In the genomic region with DNA sequence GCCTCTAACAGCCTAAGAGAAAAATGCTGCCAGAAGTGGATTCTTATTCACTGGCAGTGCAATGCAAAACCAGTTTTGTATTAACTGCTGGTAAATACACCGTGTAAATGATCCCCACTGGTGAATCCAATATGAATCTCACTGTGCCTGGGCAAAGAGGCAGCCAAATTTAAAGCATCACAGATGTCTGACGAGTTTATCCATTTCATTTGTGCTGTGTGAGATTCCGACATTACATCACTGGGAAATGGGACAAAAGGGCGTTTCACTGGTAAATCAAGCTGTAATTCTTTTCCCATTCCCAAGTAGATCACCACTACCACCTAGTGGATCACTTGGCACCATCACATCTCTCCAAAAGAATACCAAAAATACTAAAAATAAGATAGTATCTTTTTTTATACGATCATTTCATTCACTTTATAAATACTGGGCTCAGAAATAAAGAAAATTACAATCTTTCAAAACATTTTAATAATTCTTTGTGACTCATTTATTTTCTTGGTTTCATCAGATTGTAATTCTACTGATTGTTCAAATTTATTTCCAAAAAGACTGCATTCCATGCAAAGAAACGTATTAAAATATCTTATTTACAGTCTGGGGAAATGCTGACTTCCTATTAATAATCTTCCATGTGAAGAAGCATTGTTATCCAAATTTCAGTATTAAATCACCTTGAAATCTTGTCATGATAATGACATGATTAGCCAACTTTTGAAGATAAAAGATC, we compare ENCODE assay signal across 8 cellular contexts.
DNase-seq lines count a peak whose midpoint lies in the region; ATAC-seq, FAIRE-seq and TF ChIP-seq lines count a peak whose summit lies in the region.

No MANE protein-coding gene starts in this region.

- H3K4me3 ChIP-seq in H1 (ENCODE audit: extremely low read depth in 1 of 4, insufficient read depth in 2 of 4, low read depth in 3 of 4, low read length in 4 of 4) (no peak overlapping the region), neural progenitor cell (no peak overlapping the region), spleen (no peak overlapping the region)

- H3K4me3 Mint-ChIP-seq in neural progenitor cell, result no peak overlapping the region

- H3K9me3 Mint-ChIP-seq in neural progenitor cell, result no peaks in the 10 kb centered on the region

- H4K91ac ChIP-seq in H1 (replicated peaks; ENCODE audit: insufficient read length, low read length), result no peak overlapping the region

- peaks cover 4% of the 10 kb centered on the region for H3F3A ChIP-seq in neural progenitor cell (ENCODE audit: low read depth)

- H4K20me1 ChIP-seq in H1 (replicated peaks in 1 of 2; ENCODE audit: control insufficient read depth in 1 of 2, insufficient read depth in 2 of 2, low read length in 2 of 2) (no peaks in the 10 kb centered on the region), neural progenitor cell (ENCODE audit: low read depth) (no peaks in the 10 kb centered on the region)

- intact Hi-C loops in spleen (cut with DNase I; ENCODE audit: low total_unique reads), result no loop called here

- H2BK120ac ChIP-seq in H1 (replicated peaks; ENCODE audit: low read depth, low read length), result no peak overlapping the region

- peak; percentile 21 for DNase-seq in ELF-1 (ENCODE audit: low read depth, low spot score)
- DNase-seq in NCI-H226, result peak; percentile 38
- no peak for DNase-seq in H1 (ENCODE audit: low read depth in 1 of 2, low spot score in 2 of 2)
- DNase-seq in neural progenitor cell (ENCODE audit: low spot score), result peak; percentile 77
- no peak for DNase-seq in spleen

- H3K27me3 ChIP-seq in H1 (replicated peaks in 1 of 4; ENCODE audit: control insufficient read depth in 3 of 4, extremely low read depth in 1 of 4, insufficient read depth in 3 of 4, low read length in 3 of 4), result no peaks in the 10 kb centered on the region
- H3K27me3 ChIP-seq in neural progenitor cell, result no peaks in the 10 kb centered on the region
- no peaks in the 10 kb centered on the region for H3K27me3 ChIP-seq in spleen (replicated peaks in 1 of 7)

- H4K5ac ChIP-seq in H1 (ENCODE audit: insufficient read length, low read depth, low read length), result no peak overlapping the region

- CTCF ChIA-PET in H1 (lab: Charles Lee; ENCODE audit: partially characterized antibody), result interaction anchor here (0.6 to 1.1 kb wide), 8 partner anchors 9 to 1314 kb away, joined by 3 to 4 read pairs (median 3); no protein-coding TSS in a partner anchor

- no peak overlapping the region for H3K27ac Mint-ChIP-seq in neural progenitor cell

- no peak overlapping the region for H3K18ac ChIP-seq in H1 (ENCODE audit: extremely low read depth, low read length)

- H3K14ac ChIP-seq in H1 (ENCODE audit: insufficient read length), result no peak overlapping the region

- H3K27me3 Mint-ChIP-seq in neural progenitor cell (ENCODE audit: insufficient read depth, low read depth), result no peaks in the 10 kb centered on the region

- no peak overlapping the region for H2BK12ac ChIP-seq in H1 (ENCODE audit: low read depth, low read length)

- H3K9me3 ChIP-seq in H1 (ENCODE audit: insufficient read depth in 2 of 2, low read depth in 1 of 2, low read length in 1 of 2) (no peaks in the 10 kb centered on the region), neural progenitor cell (ENCODE audit: low read depth) (no peaks in the 10 kb centered on the region), spleen (no peaks in the 10 kb centered on the region)

- POLR2A ChIA-PET in H1 (lab: Charles Lee; ENCODE audit: partially characterized antibody), result no interaction called here

- no peak overlapping the region for H2BK15ac ChIP-seq in H1 (ENCODE audit: low read length)

- TF ChIP-seq POLR2A in H1 (IDR thresholded peaks at IDR 0.05; ENCODE audit: control extremely low read depth in 1 of 2, low read depth in 2 of 2, low read length in 2 of 2) (no peak), spleen (IDR thresholded peaks at IDR 0.05) (no peak)

- no peak overlapping the region for H3K4ac ChIP-seq in H1 (replicated peaks; ENCODE audit: insufficient read length, low read depth, low read length)

- peaks cover 0 to 5% (median 0%) of the 10 kb centered on the region in 4 experiments; a peak in 1 of 8 replicates for H3K36me3 ChIP-seq in H1 (ENCODE audit: control insufficient read depth in 2 of 4, insufficient read depth in 4 of 4, low read length in 3 of 4)
- no peaks in the 10 kb centered on the region for H3K36me3 ChIP-seq in neural progenitor cell
- no peaks in the 10 kb centered on the region for H3K36me3 ChIP-seq in spleen

- no peaks in the 10 kb centered on the region for H3K79me1 ChIP-seq in H1 (ENCODE audit: low read depth, low read length)

- no peak overlapping the region for H3K27ac ChIP-seq in H1 (ENCODE audit: low read depth, low read length)
- H3K27ac ChIP-seq in neural progenitor cell, result no peak overlapping the region
- H3K27ac ChIP-seq in spleen, result no peak overlapping the region

- H3K23ac ChIP-seq in H1 (ENCODE audit: insufficient read length), result no peak overlapping the region

- no peak for ATAC-seq in GM19324 (IDR thresholded peaks at IDR 0.05; ENCODE audit: low FRiP score, unreplicated experiment)
- no peak for ATAC-seq in GM19463 (IDR thresholded peaks at IDR 0.05; ENCODE audit: unreplicated experiment)
- ATAC-seq in GM18861 (IDR thresholded peaks at IDR 0.05; ENCODE audit: unreplicated experiment), result no peak

- H3K36me3 Mint-ChIP-seq in neural progenitor cell, result no peaks in the 10 kb centered on the region

- H3K23me2 ChIP-seq in H1 (ENCODE audit: low read depth, low read length), result no peaks in the 10 kb centered on the region

- H2AFZ ChIP-seq in H1 (ENCODE audit: low read length) (no peak overlapping the region), neural progenitor cell (replicated peaks) (peak overlapping the region; percentile 98)

- peaks cover 0 to 2% (median 0%) of the 10 kb centered on the region in 4 experiments; a peak in 2 of 7 replicates for H3K4me1 ChIP-seq in H1 (replicated peaks in 1 of 4; ENCODE audit: control insufficient read depth in 3 of 4, insufficient read depth in 4 of 4, low read length in 3 of 4)
- no peaks in the 10 kb centered on the region for H3K4me1 ChIP-seq in neural progenitor cell
- no peaks in the 10 kb centered on the region for H3K4me1 ChIP-seq in spleen

- no peak overlapping the region for H3K9ac ChIP-seq in H1 (replicated peaks in 1 of 4; ENCODE audit: extremely low read depth in 1 of 4, low read depth in 3 of 4, low read length in 3 of 4)
- H3K9ac ChIP-seq in neural progenitor cell, result no peak overlapping the region

- no peak overlapping the region for H2BK5ac ChIP-seq in H1 (ENCODE audit: low read depth, low read length)

- H2BK20ac ChIP-seq in H1 (ENCODE audit: low read length), result no peak overlapping the region

- H4K8ac ChIP-seq in H1 (ENCODE audit: extremely low read depth, insufficient read depth, low read length), result no peak overlapping the region

- peak; percentile 75 for FAIRE-seq in H1 (lab: Jason Lieb, UNC)

- no peak overlapping the region for H2AK5ac ChIP-seq in H1 (ENCODE audit: low read depth, low read length)

- 51% methylated on average over 6 of the region's 6 CpGs; no CpG with 5 or more reads in 1 of the 2 experiments for WGBS in H1 (ENCODE audit: extremely low coverage in 1 of 2, insufficient coverage in 1 of 2, insufficient read length in 1 of 2, insufficient replicate concordance in 2 of 2, low coverage in 1 of 2, low lambda C conversion rate in 2 of 2, missing lambda C conversion rate in 1 of 2), 2 experiments
- 35 to 71% (median 52%) methylated on average over 6 of the region's 6 CpGs for WGBS in spleen, 5 donors

- H3K4me1 Mint-ChIP-seq in neural progenitor cell, result no peaks in the 10 kb centered on the region

- H3K79me2 ChIP-seq in H1 (ENCODE audit: control insufficient read depth in 1 of 2, insufficient read depth in 2 of 2, low read length in 2 of 2) (no peaks in the 10 kb centered on the region), neural progenitor cell (ENCODE audit: low read depth) (no peaks in the 10 kb centered on the region)

- no peak for TF ChIP-seq EP300 in H1 (IDR thresholded peaks at IDR 0.05; ENCODE audit: borderline replicate concordance in 1 of 2, low read depth in 2 of 2, low read length in 2 of 2)

- peak; percentile 72 to 78 for TF ChIP-seq RAD21 in H1 (IDR thresholded peaks at IDR 0.05 in 1 of 2, conservative IDR thresholded peaks at IDR 0.05 in 1 of 2; ENCODE audit: low read depth in 2 of 2, low read length in 2 of 2)

- no peak overlapping the region for H3K56ac ChIP-seq in H1 (replicated peaks; ENCODE audit: insufficient read length, low read depth, low read length)

- TF ChIP-seq CTCF in H1 (IDR thresholded peaks at IDR 0.05; ENCODE audit: control extremely low read depth in 1 of 3, insufficient read depth in 1 of 3, low read depth in 1 of 3, low read length in 3 of 3) (peak in 2 of 3 experiments; percentile 41 to 54; a peak in 2 of 4 replicates), neural progenitor cell (IDR thresholded peaks at IDR 0.05) (peak; percentile 85), spleen (IDR thresholded peaks at IDR 0.05 in 8 of 11, conservative IDR thresholded peaks at IDR 0.05 in 3 of 11) (peak in 5 of 11 experiments; percentile 9 to 20 (median 12))

- H3K4me2 ChIP-seq in H1 (ENCODE audit: insufficient read depth in 1 of 2, low read depth in 2 of 2, low read length in 2 of 2) (no peak overlapping the region), neural progenitor cell (peak overlapping the region; percentile 55)

TF ChIP-seq in H1, 55 proteins besides CTCF, POLR2A, EP300 and RAD21:
- no peak for TF ChIP-seq JUN (IDR thresholded peaks at IDR 0.05; ENCODE audit: low read depth, low read length)
- no peak for TF ChIP-seq GABPA (IDR thresholded peaks at IDR 0.05; ENCODE audit: borderline replicate concordance, insufficient read depth, low read length)
- TF ChIP-seq BRCA1 (IDR thresholded peaks at IDR 0.05; ENCODE audit: low read depth, low read length), result no peak
- TF ChIP-seq FOSL1 (IDR thresholded peaks at IDR 0.05; ENCODE audit: insufficient read depth, low read depth, low read length), result no peak
- no peak for TF ChIP-seq KDM4A (IDR thresholded peaks at IDR 0.05; ENCODE audit: low read depth, low read length, severe bottlenecking)
- TF ChIP-seq POU5F1 (IDR thresholded peaks at IDR 0.05; ENCODE audit: low read depth, low read length), result no peak
- no peak for TF ChIP-seq PHF8 (conservative IDR thresholded peaks at IDR 0.05; ENCODE audit: low read depth, low read length)
- TF ChIP-seq CTBP2 (IDR thresholded peaks at IDR 0.05; ENCODE audit: borderline replicate concordance, insufficient read depth, insufficient read length, low read length), result no peak
- TF ChIP-seq, protein P1, sequence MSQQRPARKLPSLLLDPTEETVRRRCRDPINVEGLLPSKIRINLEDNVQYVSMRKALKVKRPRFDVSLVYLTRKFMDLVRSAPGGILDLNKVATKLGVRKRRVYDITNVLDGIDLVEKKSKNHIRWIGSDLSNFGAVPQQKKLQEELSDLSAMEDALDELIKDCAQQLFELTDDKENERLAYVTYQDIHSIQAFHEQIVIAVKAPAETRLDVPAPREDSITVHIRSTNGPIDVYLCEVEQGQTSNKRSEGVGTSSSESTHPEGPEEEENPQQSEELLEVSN (IDR thresholded peaks at IDR 0.05), result no peak
- no peak for TF ChIP-seq RXRA (IDR thresholded peaks at IDR 0.05; ENCODE audit: insufficient read depth, low read depth, low read length)

Comparison
In these comparisons a context has a peak if more than half of its experiments do, and no peak if none do; other contexts are left out.
1. DNase-seq: peak in ELF-1 (single experiment), NCI-H226 (single experiment) and neural progenitor cell (single experiment); none in H1 (0 of 2) and spleen (single experiment).